36 cellular contexts compared by ENCODE assay signal in genomic region chr4:94905511-94905910, GRCh38.
"Had no signal": no experiment of that assay in that cellular context is flagged by ENCODE, and none has a peak within 500 bp of the region (broad histone marks: within the 10 kb centered on the region; RNA-seq: fewer than 3 reads in every experiment).

No MANE protein-coding gene starts in this region.

- H3K27ac Mint-ChIP-seq: activated naive CD4-positive, alpha-beta T cell treated with anti-CD3 and anti-CD28 coated beads for 36 hours; activated naive CD4-positive, alpha-beta T cell treated with anti-CD3 and anti-CD28 coated beads, Interleukin-2, amount 10 ng/mL, durations not matched to agents 7 days and 5 days; activated naive CD4-positive, alpha-beta T cell treated with anti-CD3 and anti-CD28 coated beads, Interleukin-2, amount 50 U/mL, for 24 hours; activated naive CD4-positive, alpha-beta T cell treated with anti-CD3 and anti-CD28 coated beads, Interleukin-2, amount 50 U/mL, for 72 hours; activated naive CD8-positive, alpha-beta T cell; activated naive CD8-positive, alpha-beta T cell treated with anti-CD3 and anti-CD28 coated beads for 36 hours; activated naive CD8-positive, alpha-beta T cell treated with anti-CD3 and anti-CD28 coated beads, Interleukin-2, amount 10 ng/mL, durations not matched to agents 7 days and 5 days; activated naive CD8-positive, alpha-beta T cell treated with anti-CD3 and anti-CD28 coated beads, Interleukin-2, amount 50 U/mL, for 24 hours; activated T-cell treated with anti-CD3 and anti-CD28 coated beads, Interleukin-2, amount 50 U/mL, for 72 hours; activated T-helper 1 cell treated with anti-CD3 and anti-CD28 coated beads, Interleukin-12 subunit alpha, Interleukin-12 subunit beta, Interleukin-2, Interleukin-4 antibody, amounts not matched to agents 30 ng/mL and 10 ng/mL and 1 ng/mL, durations not matched to agents 14 hours and 24 hours and 36 hours; activated T-helper 17 cell treated with anti-CD3 and anti-CD28 coated beads, Interleukin-2, amount 50 U/mL, for 72 hours; activated T-helper 2 cell treated with anti-CD3 and anti-CD28 coated beads, Interferon-gamma antibody, Interleukin-2, Interleukin-4, amounts not matched to agents 10 μg/mL and 5 μg/mL and 100 μg/mL, durations not matched to agents 14 hours and 24 hours and 36 hours; brain had no signal

- H3K27me3 Mint-ChIP-seq: activated naive CD4-positive, alpha-beta T cell treated with anti-CD3 and anti-CD28 coated beads, Interleukin-2, amount 10 ng/mL, durations not matched to agents 7 days and 5 days; activated naive CD4-positive, alpha-beta T cell treated with anti-CD3 and anti-CD28 coated beads, Interleukin-2, amount 50 U/mL, for 24 hours; activated naive CD8-positive, alpha-beta T cell; activated naive CD8-positive, alpha-beta T cell treated with anti-CD3 and anti-CD28 coated beads for 36 hours; activated naive CD8-positive, alpha-beta T cell treated with anti-CD3 and anti-CD28 coated beads, Interleukin-2, amount 50 U/mL, for 24 hours; brain; central memory CD8-positive, alpha-beta T cell had no signal

- DNase-seq: activated effector memory CD4-positive, alpha-beta T cell treated with Interleukin-2 at 50 U/mL for 16 hours; activated gamma-delta T cell; activated gamma-delta T cell treated with Interleukin-2 at 50 U/mL for 16 hours; activated naive CD4-positive, alpha-beta T cell; activated naive CD4-positive, alpha-beta T cell treated with anti-CD3 and anti-CD28 coated beads for 36 hours; activated naive CD4-positive, alpha-beta T cell treated with anti-CD3 and anti-CD28 coated beads, Interleukin-2, amount 10 ng/mL, durations not matched to agents 7 days and 5 days; activated naive CD4-positive, alpha-beta T cell treated with anti-CD3 and anti-CD28 coated beads, Interleukin-2, amount 50 U/mL, for 16 hours; activated naive CD4-positive, alpha-beta T cell treated with Interleukin-2 at 50 U/mL for 16 hours; activated naive CD8-positive, alpha-beta T cell treated with anti-CD3 and anti-CD28 coated beads for 36 hours; activated naive CD8-positive, alpha-beta T cell treated with anti-CD3 and anti-CD28 coated beads, Interleukin-2, amount 10 ng/mL, durations not matched to agents 7 days and 5 days; activated naive CD8-positive, alpha-beta T cell treated with anti-CD3 and anti-CD28 coated beads, Interleukin-2, amount 50 U/mL, for 24 hours; activated T-cell treated with anti-CD3 and anti-CD28 coated beads, Interleukin-2, amount 50 U/mL, for 4 hours; activated T-cell treated with anti-CD3 and anti-CD28 coated beads, Interleukin-2, amount 50 U/mL, for 48 hours; activated T-cell treated with anti-CD3 and anti-CD28 coated beads, Interleukin-2, amount 50 U/mL, for 72 hours; adrenal gland; amniotic stem cell; amygdala; anterior cingulate cortex; aorta; body of pancreas; brain microvascular endothelial cell; caudate nucleus; central memory CD4-positive, alpha-beta T cell; cerebellar nuclear complex; colonic mucosa had no signal

- H3K4me3 ChIP-seq: adrenal gland, ascending aorta, body of pancreas, breast epithelium, cardiac muscle cell, colonic mucosa had no signal

- H3K9me3 ChIP-seq: adrenal gland, ascending aorta, body of pancreas, breast epithelium, colonic mucosa had no signal

- ATAC-seq: activated naive CD4-positive, alpha-beta T cell treated with anti-CD3 and anti-CD28 coated beads, Interleukin-2, amount 50 U/mL, for 72 hours; activated naive CD8-positive, alpha-beta T cell treated with anti-CD3 and anti-CD28 coated beads, Interleukin-2, amount 50 U/mL, for 24 hours; activated T-cell treated with anti-CD3 and anti-CD28 coated beads, Interleukin-2, amount 50 U/mL, for 4 hours; activated T-cell treated with anti-CD3 and anti-CD28 coated beads, Interleukin-2, amount 50 U/mL, for 72 hours; activated T-helper 17 cell treated with anti-CD3 and anti-CD28 coated beads, Interleukin-2, amount 50 U/mL, for 72 hours; body of pancreas had no signal

- H3K36me3 ChIP-seq: adrenal gland, ascending aorta, brain microvascular endothelial cell, breast epithelium, cardiac muscle cell, colonic mucosa had no signal

- H3K27me3 ChIP-seq: adrenal gland, ascending aorta, body of pancreas, brain microvascular endothelial cell, breast epithelium, cardiac muscle cell, colonic mucosa had no signal

- H3K27ac ChIP-seq: adrenal gland, ascending aorta, body of pancreas, brain microvascular endothelial cell, breast epithelium, cardiac muscle cell, colonic mucosa had no signal

- H3K4me3 Mint-ChIP-seq: activated naive CD4-positive, alpha-beta T cell treated with anti-CD3 and anti-CD28 coated beads for 36 hours; activated naive CD4-positive, alpha-beta T cell treated with anti-CD3 and anti-CD28 coated beads, Interleukin-2, amount 10 ng/mL, durations not matched to agents 7 days and 5 days; activated naive CD4-positive, alpha-beta T cell treated with anti-CD3 and anti-CD28 coated beads, Interleukin-2, amount 50 U/mL, for 24 hours; activated naive CD8-positive, alpha-beta T cell; activated naive CD8-positive, alpha-beta T cell treated with anti-CD3 and anti-CD28 coated beads for 36 hours; activated naive CD8-positive, alpha-beta T cell treated with anti-CD3 and anti-CD28 coated beads, Interleukin-2, amount 10 ng/mL, durations not matched to agents 7 days and 5 days; activated naive CD8-positive, alpha-beta T cell treated with anti-CD3 and anti-CD28 coated beads, Interleukin-2, amount 50 U/mL, for 24 hours; activated T-cell treated with anti-CD3 and anti-CD28 coated beads, Interleukin-2, amount 50 U/mL, for 4 hours; activated T-cell treated with anti-CD3 and anti-CD28 coated beads, Interleukin-2, amount 50 U/mL, for 72 hours; activated T-helper 1 cell treated with anti-CD3 and anti-CD28 coated beads, Interleukin-12 subunit alpha, Interleukin-12 subunit beta, Interleukin-2, Interleukin-4 antibody, amounts not matched to agents 30 ng/mL and 10 ng/mL and 1 ng/mL, durations not matched to agents 14 hours and 24 hours and 36 hours; activated T-helper 17 cell treated with anti-CD3 and anti-CD28 coated beads, Interleukin-2, amount 50 U/mL, for 72 hours; brain; central memory CD8-positive, alpha-beta T cell had no signal

- H3K4me1 ChIP-seq: adrenal gland, body of pancreas, breast epithelium, colonic mucosa had no signal

- H3K36me3 Mint-ChIP-seq: activated naive CD4-positive, alpha-beta T cell treated with anti-CD3 and anti-CD28 coated beads, Interleukin-2, amount 10 ng/mL, durations not matched to agents 7 days and 5 days; activated naive CD4-positive, alpha-beta T cell treated with anti-CD3 and anti-CD28 coated beads, Interleukin-2, amount 50 U/mL, for 24 hours; activated naive CD4-positive, alpha-beta T cell treated with anti-CD3 and anti-CD28 coated beads, Interleukin-2, amount 50 U/mL, for 72 hours; activated naive CD8-positive, alpha-beta T cell; activated naive CD8-positive, alpha-beta T cell treated with anti-CD3 and anti-CD28 coated beads for 36 hours; activated naive CD8-positive, alpha-beta T cell treated with anti-CD3 and anti-CD28 coated beads, Interleukin-2, amount 10 ng/mL, durations not matched to agents 7 days and 5 days; brain had no signal

- H3K4me1 Mint-ChIP-seq: activated naive CD4-positive, alpha-beta T cell treated with anti-CD3 and anti-CD28 coated beads, Interleukin-2, amount 10 ng/mL, durations not matched to agents 7 days and 5 days; activated naive CD4-positive, alpha-beta T cell treated with anti-CD3 and anti-CD28 coated beads, Interleukin-2, amount 50 U/mL, for 24 hours; activated naive CD8-positive, alpha-beta T cell treated with anti-CD3 and anti-CD28 coated beads for 36 hours; activated naive CD8-positive, alpha-beta T cell treated with anti-CD3 and anti-CD28 coated beads, Interleukin-2, amount 10 ng/mL, durations not matched to agents 7 days and 5 days; activated naive CD8-positive, alpha-beta T cell treated with anti-CD3 and anti-CD28 coated beads, Interleukin-2, amount 50 U/mL, for 24 hours; activated T-helper 17 cell treated with anti-CD3 and anti-CD28 coated beads, Interleukin-2, amount 50 U/mL, for 72 hours; brain; central memory CD8-positive, alpha-beta T cell had no signal

- H3K9me3 Mint-ChIP-seq: activated naive CD4-positive, alpha-beta T cell treated with anti-CD3 and anti-CD28 coated beads for 36 hours; activated naive CD4-positive, alpha-beta T cell treated with anti-CD3 and anti-CD28 coated beads, Interleukin-2, amount 10 ng/mL, durations not matched to agents 7 days and 5 days; activated naive CD4-positive, alpha-beta T cell treated with anti-CD3 and anti-CD28 coated beads, Interleukin-2, amount 50 U/mL, for 24 hours; activated naive CD4-positive, alpha-beta T cell treated with anti-CD3 and anti-CD28 coated beads, Interleukin-2, amount 50 U/mL, for 72 hours; activated naive CD8-positive, alpha-beta T cell treated with anti-CD3 and anti-CD28 coated beads for 36 hours; activated naive CD8-positive, alpha-beta T cell treated with anti-CD3 and anti-CD28 coated beads, Interleukin-2, amount 10 ng/mL, durations not matched to agents 7 days and 5 days; activated naive CD8-positive, alpha-beta T cell treated with anti-CD3 and anti-CD28 coated beads, Interleukin-2, amount 50 U/mL, for 24 hours; activated T-cell treated with anti-CD3 and anti-CD28 coated beads, Interleukin-2, amount 50 U/mL, for 4 hours; activated T-cell treated with anti-CD3 and anti-CD28 coated beads, Interleukin-2, amount 50 U/mL, for 72 hours; activated T-helper 1 cell treated with anti-CD3 and anti-CD28 coated beads, Interleukin-12 subunit alpha, Interleukin-12 subunit beta, Interleukin-2, Interleukin-4 antibody, amounts not matched to agents 30 ng/mL and 10 ng/mL and 1 ng/mL, durations not matched to agents 14 hours and 24 hours and 36 hours; activated T-helper 17 cell treated with anti-CD3 and anti-CD28 coated beads, Interleukin-2, amount 50 U/mL, for 72 hours; activated T-helper 2 cell treated with anti-CD3 and anti-CD28 coated beads, Interferon-gamma antibody, Interleukin-2, Interleukin-4, amounts not matched to agents 10 μg/mL and 5 μg/mL and 100 μg/mL, durations not matched to agents 14 hours and 24 hours and 36 hours; brain; central memory CD8-positive, alpha-beta T cell had no signal
